In the genomic region with DNA sequence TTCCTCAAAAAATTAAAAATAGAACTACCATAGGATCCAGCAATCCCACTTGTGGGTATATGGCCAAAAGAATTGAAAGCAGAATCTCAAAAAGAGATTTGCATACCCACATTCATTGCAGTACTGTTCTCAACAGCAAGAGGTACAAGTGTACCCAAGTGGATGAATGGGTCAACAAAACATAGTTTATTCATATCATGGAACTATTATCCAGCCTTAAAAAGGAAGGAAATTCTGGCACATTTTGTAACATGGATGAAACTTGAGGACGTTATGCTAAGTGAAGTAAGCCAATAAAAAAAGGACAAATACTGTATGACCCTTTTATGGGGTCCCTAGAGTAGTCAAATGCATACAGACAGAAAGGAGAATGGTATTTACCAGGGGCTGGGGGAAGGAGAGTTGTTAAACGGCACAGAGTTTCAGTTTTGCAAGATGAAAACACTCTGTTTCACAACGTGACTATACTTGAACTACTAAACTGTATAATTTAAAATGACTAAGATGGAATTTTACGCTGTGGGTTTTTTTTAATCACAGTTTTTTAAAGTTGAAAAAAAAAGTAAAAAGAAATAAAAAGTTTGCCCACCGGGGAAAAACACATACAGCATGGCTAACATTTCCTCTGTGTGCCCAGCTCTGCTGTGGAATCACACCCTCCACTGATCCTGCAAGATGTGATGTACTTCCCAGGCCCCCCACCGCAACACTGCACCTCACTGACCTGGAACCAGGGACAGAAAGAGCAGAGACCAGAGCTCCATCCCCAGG, we compare ENCODE assay signal across 13 cellular contexts. TPM values are rescaled to one million over a fixed set of nuclear protein-coding genes. Genes with fewer than 3 reads are reported as not detected.
A peak's percentile ranks its signal among the peaks of the same experiment; 100 is the strongest.
DNase-seq lines count a peak whose midpoint lies in the region; ATAC-seq and TF ChIP-seq lines count a peak whose summit lies in the region.
"Had no signal": no experiment of that assay in that cellular context is flagged by ENCODE, and none has a peak within 500 bp of the region (broad histone marks: within the 10 kb centered on the region; RNA-seq: fewer than 3 reads in every experiment).

No MANE protein-coding gene starts in this region.

- peak overlapping the region; percentile 23 for H3K27ac Mint-ChIP-seq in T-helper 2 cell treated with Interferon-gamma antibody and Interleukin-4, amounts not matched to agents 5 μg/mL and 100 μg/mL, for 36 hours

- peak; percentile 27 for TF ChIP-seq POLR2A in GM19099 (IDR thresholded peaks at IDR 0.05; ENCODE audit: extremely low read depth, insufficient read length, low read depth)

- intact Hi-C loops in dorsolateral prefrontal cortex (cut with DNase I): no loop called here
- intact Hi-C loops in A673 (cut with micrococcal nuclease; ENCODE audit: unreplicated experiment): no loop called here

- no peaks in the 10 kb centered on the region for H3K4me1 ChIP-seq in A673 (ENCODE audit: insufficient read depth, low read length, poor library complexity, severe bottlenecking)
- H3K4me1 ChIP-seq: ascending aorta had no signal

- CTCF ChIA-PET in A673 (lab: Charles Lee): no interaction called here

- no peaks in the 10 kb centered on the region for H3K36me3 ChIP-seq in A673 (ENCODE audit: insufficient read depth, low read length, poor library complexity, severe bottlenecking)
- H3K36me3 ChIP-seq: ascending aorta had no signal

- peaks cover 12% of the 10 kb centered on the region for H3K27me3 Mint-ChIP-seq in T-helper 2 cell treated with Interferon-gamma antibody and Interleukin-4, amounts not matched to agents 5 μg/mL and 100 μg/mL, for 36 hours (ENCODE audit: low read depth)

- DNase-seq in GM12864 (ENCODE audit: low read depth) (no peak), SK-N-DZ (ENCODE audit: low spot score) (no peak), dorsolateral prefrontal cortex (no peak), A673 (ENCODE audit: low spot score) (no peak)
- no peak for DNase-seq in T-helper 2 cell treated with Interferon-gamma antibody and Interleukin-4, amounts not matched to agents 5 μg/mL and 100 μg/mL, for 36 hours (ENCODE audit: low spot score)
- no peak for DNase-seq in effector CD8-positive, alpha-beta T cell (lab: John Stamatoyannopoulos, UW)
- DNase-seq: DMS79 treated with DMSO at 0.1 percent for 48 hours; stimulated activated CD4-positive, alpha-beta T cell treated with anti-CD3 and anti-CD28 coated beads, Interleukin-2, amount 100 ng/mL, for 48 hours had no signal

- POLR2A ChIA-PET in A673 (lab: Charles Lee; ENCODE audit: low non-redundant PET): no interaction called here

- peak; percentile 73 for ATAC-seq in HG02885 (IDR thresholded peaks at IDR 0.05; ENCODE audit: poor library complexity, unreplicated experiment)

- H3K9me3 ChIP-seq in A673 (ENCODE audit: low read depth, low read length, poor library complexity, severe bottlenecking): no peaks in the 10 kb centered on the region
- H3K9me3 ChIP-seq: ascending aorta had no signal

- H3K4me3 ChIP-seq in GM12864 (ENCODE audit: low read depth, low read length): no peak overlapping the region
- H3K4me3 ChIP-seq in dorsolateral prefrontal cortex: no peak overlapping the region
- H3K4me3 ChIP-seq in A673 (ENCODE audit: low read depth, low read length, poor library complexity, severe bottlenecking): no peak overlapping the region
- H3K4me3 ChIP-seq: ascending aorta had no signal

- H3K4me1 Mint-ChIP-seq in T-helper 2 cell treated with Interferon-gamma antibody and Interleukin-4, amounts not matched to agents 5 μg/mL and 100 μg/mL, for 36 hours (ENCODE audit: low read depth): peaks cover 16% of the 10 kb centered on the region

- H3K27ac ChIP-seq in dorsolateral prefrontal cortex (no peak overlapping the region), A673 (ENCODE audit: low read depth, low read length, poor library complexity, severe bottlenecking) (no peak overlapping the region)
- H3K27ac ChIP-seq: ascending aorta had no signal

- no peaks in the 10 kb centered on the region for H3K9me3 Mint-ChIP-seq in T-helper 2 cell treated with Interferon-gamma antibody and Interleukin-4, amounts not matched to agents 5 μg/mL and 100 μg/mL, for 36 hours

- H3K27me3 ChIP-seq in dorsolateral prefrontal cortex: peaks cover 0 to 4% (median 0%) of the 10 kb centered on the region in 45 donors
- H3K27me3 ChIP-seq in A673 (replicated peaks; ENCODE audit: insufficient read depth, low read depth, low read length, poor library complexity): peaks cover 6% of the 10 kb centered on the region
- H3K27me3 ChIP-seq: ascending aorta had no signal

- TF ChIP-seq CTCF in GM12864 (IDR thresholded peaks at IDR 0.05; ENCODE audit: low read depth, low read length, missing control alignments) (peak; percentile 27), dorsolateral prefrontal cortex (IDR thresholded peaks at IDR 0.05 in 54 of 56, conservative IDR thresholded peaks at IDR 0.05 in 2 of 56; ENCODE audit: low read depth in 1 of 56, partially characterized antibody in 56 of 56) (no peak), A673 (conservative IDR thresholded peaks at IDR 0.05; ENCODE audit: low read depth, low read length) (no peak)

- BruUV-seq in A673 (replicated peaks; lab: Mats Ljungman, UMichigan): no TSS peak

- no peaks in the 10 kb centered on the region for H3K36me3 Mint-ChIP-seq in T-helper 2 cell treated with Interferon-gamma antibody and Interleukin-4, amounts not matched to agents 5 μg/mL and 100 μg/mL, for 36 hours (ENCODE audit: low read depth)

- H3K4me3 Mint-ChIP-seq in T-helper 2 cell treated with Interferon-gamma antibody and Interleukin-4, amounts not matched to agents 5 μg/mL and 100 μg/mL, for 36 hours: no peak overlapping the region

RNA-seq across cellular contexts. Expression of a gene that starts 6.1 kb away (rescaled TPM):
- polyA plus RNA-seq in SK-N-DZ (2014; cell fraction: cytosol; rRNA removed): 4.6 and 7.7 TPM in 2 replicates
- 3.8 and 4.4 TPM in 2 replicates for polyA plus RNA-seq in SK-N-DZ (2014; cell fraction: nucleus; rRNA removed)
- total RNA-seq in dorsolateral prefrontal cortex (10 to 100 TPM in 119 of 120 experiments, 1 to 10 TPM in 1; 9.8 to 34.1 (median 21.6) TPM), A673 (2021) (not detected in 2 replicates)
- total RNA-seq: ascending aorta, mononuclear cell, NCI-H460 had no signal

Comparison
In these comparisons a context has a peak if more than half of its experiments do, and no peak if none do; other contexts are left out.
1. RNA of a gene that starts 6.1 kb away (total RNA-seq): 9.8 to 34.1 TPM in dorsolateral prefrontal cortex; not detected in A673; every median in the first group is over 10 times any median in the second.